ENCODE assay signal across 17 cellular contexts in genomic region chr2:190202604-190203003, GRCh38.
"Had no signal": no experiment of that assay in that cellular context is flagged by ENCODE, and none has a peak within 500 bp of the region (broad histone marks: within the 10 kb centered on the region; RNA-seq: fewer than 3 reads in every experiment).

No MANE protein-coding gene starts in this region.

- H3K4me1 ChIP-seq: suprapubic skin, upper lobe of right lung had no signal

- H3K4me1 Mint-ChIP-seq: activated naive CD8-positive, alpha-beta T cell treated with anti-CD3 and anti-CD28 coated beads, Interleukin-2, amount 10 ng/mL, durations not matched to agents 7 days and 5 days had no signal

- H3K4me3 ChIP-seq: dorsolateral prefrontal cortex, heart left ventricle, left ventricle myocardium inferior, spleen, suprapubic skin, upper lobe of right lung had no signal

- DNase-seq: activated CD4-positive, alpha-beta T cell treated with anti-CD3 and anti-CD28 coated beads for 1 hour; activated CD4-positive, alpha-beta T cell treated with anti-CD3 and anti-CD28 coated beads, Interleukin-2, amount 50 U/mL, for 48 hours; activated gamma-delta T cell treated with Interleukin-2 at 50 U/mL for 16 hours; activated naive CD8-positive, alpha-beta T cell treated with anti-CD3 and anti-CD28 coated beads, Interleukin-2, amount 10 ng/mL, durations not matched to agents 7 days and 5 days; activated T-cell treated with anti-CD3 and anti-CD28 coated beads, Interleukin-2, amount 50 U/mL, for 48 hours; anterior cingulate cortex; dorsolateral prefrontal cortex; heart left ventricle; islet precursor cell; left ventricle myocardium inferior; mesenchymal stem cell; spleen; stimulated activated CD4-positive, alpha-beta T cell treated with anti-CD3 and anti-CD28 coated beads, Interleukin-1b, Interleukin-23, amount 100 ng/mL, for 48 hours; stimulated activated naive CD8-positive, alpha-beta T cell treated with anti-CD3 and anti-CD28 coated beads, Interleukin-15, Interleukin-2, amounts not matched to agents 100 U/mL and 50 U/mL, for 24 hours; upper lobe of right lung had no signal

- H3K4me3 Mint-ChIP-seq: activated naive CD8-positive, alpha-beta T cell treated with anti-CD3 and anti-CD28 coated beads, Interleukin-2, amount 10 ng/mL, durations not matched to agents 7 days and 5 days had no signal

- H3K27me3 ChIP-seq: dorsolateral prefrontal cortex, heart left ventricle, spleen, suprapubic skin, upper lobe of right lung had no signal

- H3K27ac Mint-ChIP-seq: activated naive CD8-positive, alpha-beta T cell treated with anti-CD3 and anti-CD28 coated beads, Interleukin-2, amount 10 ng/mL, durations not matched to agents 7 days and 5 days had no signal

- H3K9me3 ChIP-seq: heart left ventricle, left ventricle myocardium inferior, spleen, suprapubic skin, upper lobe of right lung had no signal

- H3K27ac ChIP-seq: heart left ventricle, left ventricle myocardium inferior, spleen, suprapubic skin, upper lobe of right lung had no signal

- H3K27me3 Mint-ChIP-seq: activated naive CD8-positive, alpha-beta T cell treated with anti-CD3 and anti-CD28 coated beads, Interleukin-2, amount 10 ng/mL, durations not matched to agents 7 days and 5 days had no signal

- H3K9me3 Mint-ChIP-seq: activated naive CD8-positive, alpha-beta T cell treated with anti-CD3 and anti-CD28 coated beads, Interleukin-2, amount 10 ng/mL, durations not matched to agents 7 days and 5 days had no signal

- ATAC-seq: heart left ventricle; sciatic nerve; stimulated activated naive CD8-positive, alpha-beta T cell treated with anti-CD3 and anti-CD28 coated beads, Interleukin-15, Interleukin-2, amounts not matched to agents 100 U/mL and 50 U/mL, for 24 hours; upper lobe of right lung had no signal
